In genomic region chr1:108570128-108570527, GRCh38 we compare ENCODE assay signal across 7 cellular contexts.
DNase-seq lines count a peak whose midpoint lies in the region; ATAC-seq and TF ChIP-seq lines count a peak whose summit lies in the region.

No MANE protein-coding gene starts in this region.

- POLR2A ChIA-PET in RWPE1 (lab: Yijun Ruan, JAX; ENCODE audit: low non-redundant PET): no interaction called here

- H3K27ac Mint-ChIP-seq in stimulated activated memory B cell treated with anti-CD40 and anti-IgM and Interleukin-4, amounts not matched to agents 10 μg/mL and 1 μg/mL and 100 μg/mL, for 72 hours: no peak overlapping the region

- no peaks in the 10 kb centered on the region for H3K9me3 Mint-ChIP-seq in stimulated activated memory B cell treated with anti-CD40 and anti-IgM and Interleukin-4, amounts not matched to agents 10 μg/mL and 1 μg/mL and 100 μg/mL, for 72 hours

- peak; percentile 52 for TF ChIP-seq CTCF in GM10266 (IDR thresholded peaks at IDR 0.05; ENCODE audit: control insufficient read depth, insufficient read depth, low read depth, missing control alignments)
- no peak; the same call in 1 of the 2 replicates for TF ChIP-seq CTCF in RWPE1 (conservative IDR thresholded peaks at IDR 0.05; ENCODE audit: low read depth)
- peak; percentile 49 for TF ChIP-seq CTCF in fibroblast of pulmonary artery (IDR thresholded peaks at IDR 0.05; ENCODE audit: low read length, missing control alignments)

- DNase-seq in GM10266 (ENCODE audit: extremely low spot score) (peak; percentile 40), RWPE1 (ENCODE audit: low spot score) (peak; percentile 29), fibroblast of pulmonary artery (ENCODE audit: low read depth) (peak; percentile 45)
- DNase-seq in activated CD4-positive, alpha-beta T cell treated with anti-CD3 and anti-CD28 coated beads, Interleukin-2, amount 50 U/mL, for 1 hour: no peak

- H3K4me3 ChIP-seq in fibroblast of pulmonary artery (replicated peaks; ENCODE audit: low read depth, low read length): no peak overlapping the region

- H3K4me3 Mint-ChIP-seq in stimulated activated memory B cell treated with anti-CD40 and anti-IgM and Interleukin-4, amounts not matched to agents 10 μg/mL and 1 μg/mL and 100 μg/mL, for 72 hours: no peak overlapping the region

- CTCF ChIA-PET in RWPE1 (lab: Yijun Ruan, JAX): interaction anchor here (0.8 to 1.5 kb wide), 3 partner anchors 9 to 73 kb away, joined by 3 to 5 read pairs (median 3); no protein-coding TSS in a partner anchor

- no peaks in the 10 kb centered on the region for H3K36me3 Mint-ChIP-seq in stimulated activated memory B cell treated with anti-CD40 and anti-IgM and Interleukin-4, amounts not matched to agents 10 μg/mL and 1 μg/mL and 100 μg/mL, for 72 hours

- ATAC-seq in GM21381 (IDR thresholded peaks at IDR 0.05; ENCODE audit: unreplicated experiment): peak; percentile 98
- peak; percentile 100 for ATAC-seq in HG03442 (IDR thresholded peaks at IDR 0.05; ENCODE audit: unreplicated experiment)
- ATAC-seq in stimulated activated memory B cell treated with anti-CD40 and anti-IgM and Interleukin-4, amounts not matched to agents 10 μg/mL and 1 μg/mL and 100 μg/mL, for 72 hours: peak; percentile 91

- H3K27ac ChIP-seq in RWPE1: no peak overlapping the region

- peaks cover under 1% of the 10 kb centered on the region for H3K4me1 Mint-ChIP-seq in stimulated activated memory B cell treated with anti-CD40 and anti-IgM and Interleukin-4, amounts not matched to agents 10 μg/mL and 1 μg/mL and 100 μg/mL, for 72 hours

- H3K27me3 Mint-ChIP-seq in stimulated activated memory B cell treated with anti-CD40 and anti-IgM and Interleukin-4, amounts not matched to agents 10 μg/mL and 1 μg/mL and 100 μg/mL, for 72 hours: no peaks in the 10 kb centered on the region
